32 cellular contexts compared by ENCODE assay signal in genomic region chr4:113073614-113074013, GRCh38.
"Had no signal": no experiment of that assay in that cellular context is flagged by ENCODE, and none has a peak within 500 bp of the region (broad histone marks: within the 10 kb centered on the region; RNA-seq: fewer than 3 reads in every experiment).

No MANE protein-coding gene starts in this region.

- H3K27ac ChIP-seq: adrenal gland, body of pancreas, breast epithelium, cardiac muscle cell, esophagus muscularis mucosa, foreskin keratinocyte, gastrocnemius medialis, heart right ventricle had no signal

- H3K9me3 Mint-ChIP-seq: activated CD4-positive, alpha-beta T cell treated with anti-CD3 and anti-CD28 coated beads, Interleukin-2, amount 10 ng/mL, durations not matched to agents 7 days and 5 days; activated CD8-positive, alpha-beta T cell treated with anti-CD3 and anti-CD28 coated beads for 36 hours; activated naive CD4-positive, alpha-beta T cell treated with anti-CD3 and anti-CD28 coated beads, Interleukin-2, amount 50 U/mL, for 24 hours; activated naive CD8-positive, alpha-beta T cell treated with anti-CD3 and anti-CD28 coated beads, Interleukin-2, amount 50 U/mL, for 24 hours; activated T-cell treated with anti-CD3 and anti-CD28 coated beads, Interleukin-2, amount 50 U/mL, for 4 hours; activated T-helper 17 cell treated with anti-CD3 and anti-CD28 coated beads, Interleukin-2, amount 50 U/mL, for 72 hours; T-helper 1 cell treated with Interleukin-12 subunit alpha and Interleukin-12 subunit beta and Interleukin-4 antibody, amounts not matched to agents 30 μg/mL and 1 μg/mL, for 36 hours had no signal

- ATAC-seq: activated CD8-positive, alpha-beta T cell treated with anti-CD3 and anti-CD28 coated beads for 36 hours; activated naive CD8-positive, alpha-beta T cell treated with anti-CD3 and anti-CD28 coated beads, Interleukin-2, amount 50 U/mL, for 24 hours; activated T-cell treated with anti-CD3 and anti-CD28 coated beads, Interleukin-2, amount 50 U/mL, for 4 hours; activated T-helper 17 cell treated with anti-CD3 and anti-CD28 coated beads, Interleukin-2, amount 50 U/mL, for 72 hours; body of pancreas; effector memory CD8-positive, alpha-beta T cell; foreskin keratinocyte; gastrocnemius medialis; heart right ventricle; T-cell had no signal

- H3K27me3 ChIP-seq: adrenal gland, body of pancreas, breast epithelium, cardiac muscle cell, esophagus muscularis mucosa, gastrocnemius medialis, heart right ventricle had no signal

- H3K4me1 Mint-ChIP-seq: activated CD4-positive, alpha-beta T cell treated with anti-CD3 and anti-CD28 coated beads, Interleukin-2, amount 10 ng/mL, durations not matched to agents 7 days and 5 days; activated naive CD4-positive, alpha-beta T cell treated with anti-CD3 and anti-CD28 coated beads, Interleukin-2, amount 50 U/mL, for 24 hours; activated naive CD8-positive, alpha-beta T cell treated with anti-CD3 and anti-CD28 coated beads for 36 hours; activated naive CD8-positive, alpha-beta T cell treated with anti-CD3 and anti-CD28 coated beads, Interleukin-2, amount 50 U/mL, for 24 hours; activated T-helper 17 cell treated with anti-CD3 and anti-CD28 coated beads, Interleukin-2, amount 50 U/mL, for 72 hours; T-cell had no signal

- DNase-seq: activated CD4-positive, alpha-beta T cell treated with anti-CD3 and anti-CD28 coated beads for 1 hour; activated CD4-positive, alpha-beta T cell treated with anti-CD3 and anti-CD28 coated beads for 4 hours; activated CD4-positive, alpha-beta T cell treated with anti-CD3 and anti-CD28 coated beads, Interleukin-2, amount 10 ng/mL, durations not matched to agents 7 days and 5 days; activated CD4-positive, alpha-beta T cell treated with anti-CD3 and anti-CD28 coated beads, Interleukin-2, amount 50 U/mL, for 4 hours; activated CD8-positive, alpha-beta memory T cell treated with anti-CD3 and anti-CD28 coated beads for 24 hours; activated CD8-positive, alpha-beta T cell treated with anti-CD3 and anti-CD28 coated beads for 36 hours; activated effector memory CD4-positive, alpha-beta T cell treated with Interleukin-2 at 50 U/mL for 16 hours; activated gamma-delta T cell treated with Interleukin-2 at 50 U/mL for 16 hours; activated naive CD4-positive, alpha-beta T cell treated with Interleukin-2 at 50 U/mL for 16 hours; activated naive CD8-positive, alpha-beta T cell treated with anti-CD3 and anti-CD28 coated beads for 36 hours; activated naive CD8-positive, alpha-beta T cell treated with anti-CD3 and anti-CD28 coated beads, Interleukin-2, amount 50 U/mL, for 24 hours; activated T-cell treated with anti-CD3 and anti-CD28 coated beads, Interleukin-2, amount 50 U/mL, for 4 hours; adrenal gland; aorta; body of pancreas; central memory CD4-positive, alpha-beta T cell; cortex of kidney; dermis blood vessel endothelial cell; effector CD4-positive, alpha-beta T cell; effector memory CD8-positive, alpha-beta T cell; erythroblast; foreskin keratinocyte; gastrocnemius medialis; heart right ventricle; SW 1271; T-cell had no signal

- H3K36me3 ChIP-seq: adrenal gland, breast epithelium, cardiac muscle cell, esophagus muscularis mucosa, gastrocnemius medialis, heart right ventricle had no signal

- H3K27ac Mint-ChIP-seq: activated CD4-positive, alpha-beta T cell treated with anti-CD3 and anti-CD28 coated beads, Interleukin-2, amount 10 ng/mL, durations not matched to agents 7 days and 5 days; activated CD8-positive, alpha-beta T cell treated with anti-CD3 and anti-CD28 coated beads for 36 hours; activated naive CD4-positive, alpha-beta T cell treated with anti-CD3 and anti-CD28 coated beads, Interleukin-2, amount 50 U/mL, for 24 hours; activated naive CD8-positive, alpha-beta T cell treated with anti-CD3 and anti-CD28 coated beads for 36 hours; activated naive CD8-positive, alpha-beta T cell treated with anti-CD3 and anti-CD28 coated beads, Interleukin-2, amount 50 U/mL, for 24 hours; activated T-helper 17 cell treated with anti-CD3 and anti-CD28 coated beads, Interleukin-2, amount 50 U/mL, for 72 hours; effector memory CD8-positive, alpha-beta T cell; T-cell; T-helper 1 cell treated with Interleukin-12 subunit alpha and Interleukin-12 subunit beta and Interleukin-4 antibody, amounts not matched to agents 30 μg/mL and 1 μg/mL, for 36 hours had no signal

- H3K4me1 ChIP-seq: body of pancreas, breast epithelium, foreskin keratinocyte, gastrocnemius medialis, heart right ventricle had no signal

- H3K27me3 Mint-ChIP-seq: activated CD4-positive, alpha-beta T cell treated with anti-CD3 and anti-CD28 coated beads, Interleukin-2, amount 10 ng/mL, durations not matched to agents 7 days and 5 days; activated CD8-positive, alpha-beta T cell treated with anti-CD3 and anti-CD28 coated beads for 36 hours; activated naive CD4-positive, alpha-beta T cell treated with anti-CD3 and anti-CD28 coated beads, Interleukin-2, amount 50 U/mL, for 24 hours; activated naive CD8-positive, alpha-beta T cell treated with anti-CD3 and anti-CD28 coated beads for 36 hours; activated naive CD8-positive, alpha-beta T cell treated with anti-CD3 and anti-CD28 coated beads, Interleukin-2, amount 50 U/mL, for 24 hours; activated T-helper 17 cell treated with anti-CD3 and anti-CD28 coated beads, Interleukin-2, amount 50 U/mL, for 72 hours; effector memory CD8-positive, alpha-beta T cell; T-cell had no signal

- H3K4me3 ChIP-seq: adrenal gland, body of pancreas, breast epithelium, cardiac muscle cell, esophagus muscularis mucosa, gastrocnemius medialis, heart right ventricle had no signal

- H3K4me3 Mint-ChIP-seq: activated CD4-positive, alpha-beta T cell treated with anti-CD3 and anti-CD28 coated beads, Interleukin-2, amount 10 ng/mL, durations not matched to agents 7 days and 5 days; activated CD8-positive, alpha-beta T cell treated with anti-CD3 and anti-CD28 coated beads for 36 hours; activated naive CD4-positive, alpha-beta T cell treated with anti-CD3 and anti-CD28 coated beads, Interleukin-2, amount 50 U/mL, for 24 hours; activated naive CD8-positive, alpha-beta T cell treated with anti-CD3 and anti-CD28 coated beads for 36 hours; activated naive CD8-positive, alpha-beta T cell treated with anti-CD3 and anti-CD28 coated beads, Interleukin-2, amount 50 U/mL, for 24 hours; activated T-cell treated with anti-CD3 and anti-CD28 coated beads, Interleukin-2, amount 50 U/mL, for 4 hours; activated T-helper 17 cell treated with anti-CD3 and anti-CD28 coated beads, Interleukin-2, amount 50 U/mL, for 72 hours; effector memory CD8-positive, alpha-beta T cell; T-cell; T-helper 1 cell treated with Interleukin-12 subunit alpha and Interleukin-12 subunit beta and Interleukin-4 antibody, amounts not matched to agents 30 μg/mL and 1 μg/mL, for 36 hours had no signal

- H3K9me3 ChIP-seq: adrenal gland, body of pancreas, breast epithelium, esophagus muscularis mucosa, gastrocnemius medialis, heart right ventricle had no signal

- H3K36me3 Mint-ChIP-seq: activated naive CD4-positive, alpha-beta T cell treated with anti-CD3 and anti-CD28 coated beads, Interleukin-2, amount 50 U/mL, for 24 hours; activated naive CD8-positive, alpha-beta T cell treated with anti-CD3 and anti-CD28 coated beads for 36 hours; T-cell had no signal
